Comparison of ENCODE assay signal across 8 cellular contexts in the genomic region with DNA sequence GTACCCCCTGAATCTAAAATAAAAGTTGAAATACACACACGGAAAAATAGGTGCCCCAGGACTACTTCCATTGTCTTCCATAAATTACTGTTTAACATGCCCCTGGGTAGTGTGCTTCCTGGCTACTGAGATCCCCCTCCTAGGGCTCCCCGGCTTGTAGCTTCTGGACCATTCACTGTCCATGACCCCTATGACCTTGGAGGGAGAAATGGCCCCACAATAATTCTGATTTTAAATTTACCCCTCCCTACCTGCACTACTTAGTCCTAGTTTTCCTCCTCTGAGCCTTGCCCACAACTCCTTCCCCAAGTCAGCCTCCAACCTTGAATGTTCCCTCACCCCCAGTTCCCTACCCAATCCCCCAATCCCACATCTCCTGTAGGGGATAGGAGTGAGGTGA. TPM values are rescaled to one million over a fixed set of nuclear protein-coding genes. Genes with fewer than 3 reads are reported as not detected.
A peak's percentile ranks its signal among the peaks of the same experiment; 100 is the strongest.
DNase-seq lines count a peak whose midpoint lies in the region; ATAC-seq and TF ChIP-seq lines count a peak whose summit lies in the region.

No MANE protein-coding gene starts in this region.

- H3K9me2 ChIP-seq in HCT116 (ENCODE audit: insufficient read depth): no peaks in the 10 kb centered on the region

- H3K4me3 ChIP-seq in HCT116 (replicated peaks in 1 of 2; ENCODE audit: low read depth in 1 of 2, low read length in 2 of 2) (no peak overlapping the region), iPS-20b (ENCODE audit: low read length) (peak overlapping the region; percentile 26; the same call in 1 of the 2 replicates), skin epidermis (peak overlapping the region in 1 of 7 experiments; percentile 42)

- ATAC-seq in HCT116 (no peak), HG03520 (IDR thresholded peaks at IDR 0.05; ENCODE audit: unreplicated experiment) (no peak), foreskin keratinocyte (no peak)

- H3K36me3 ChIP-seq in HCT116 (ENCODE audit: control insufficient read depth in 1 of 2, insufficient read depth in 2 of 2, low read length in 2 of 2) (no peaks in the 10 kb centered on the region), iPS-20b (ENCODE audit: insufficient read depth, low read depth, low read length) (no peaks in the 10 kb centered on the region)

- no peak for TF ChIP-seq POLR2A in HCT116 (IDR thresholded peaks at IDR 0.05; ENCODE audit: borderline replicate concordance, extremely low read depth, insufficient read depth, insufficient read length)

- BruUV-seq in HCT116 (replicated peaks; lab: Mats Ljungman, UMichigan): no TSS peak

- H3K27me3 ChIP-seq in HCT116 (ENCODE audit: insufficient read depth, low read length) (no peaks in the 10 kb centered on the region), iPS-20b (ENCODE audit: insufficient read depth, low read length) (peaks cover 10% of the 10 kb centered on the region), foreskin keratinocyte (no peaks in the 10 kb centered on the region)

- CTCF ChIA-PET in HCT116 (lab: Charles Lee): interaction anchor here (0.6 to 6.3 kb wide), 26 partner anchors 8 to 179 kb away, joined by 3 to 69 read pairs (median 6); a partner anchor contains a TSS
- CTCF ChIA-PET in activated CD4-positive, alpha-beta memory T cell treated with anti-CD3 and anti-CD28 coated beads, Interleukin-2, amount 10 ng/mL, durations not matched to agents 7 days and 5 days (lab: Charles Lee): interaction anchor here (0.9 to 7.4 kb wide), 34 partner anchors 9 to 250 kb away, joined by 3 to 141 read pairs (median 7); a partner anchor contains a TSS

- H3K79me2 ChIP-seq in HCT116 (ENCODE audit: insufficient read depth, low read length): no peaks in the 10 kb centered on the region

- POLR2A ChIA-PET in HCT116 (lab: Charles Lee): interaction anchor here (1.0 to 8.1 kb wide), 4 partner anchors 12 to 97 kb away, joined by 3 to 160 read pairs (median 7); a partner anchor contains a TSS
- POLR2A ChIA-PET in activated CD4-positive, alpha-beta memory T cell treated with anti-CD3 and anti-CD28 coated beads, Interleukin-2, amount 10 ng/mL, durations not matched to agents 7 days and 5 days (lab: Charles Lee): interaction anchor here (1.1 to 6.9 kb wide), 13 partner anchors 9 to 99 kb away, joined by 3 to 132 read pairs (median 10); a partner anchor contains a TSS

- H3K9me3 ChIP-seq in HCT116 (ENCODE audit: control insufficient read depth in 1 of 2, insufficient read depth in 1 of 2, low read depth in 1 of 2, low read length in 2 of 2) (no peaks in the 10 kb centered on the region), iPS-20b (ENCODE audit: insufficient read depth, low read depth, low read length) (no peaks in the 10 kb centered on the region)

- no peaks in the 10 kb centered on the region for H3K9me3 Mint-ChIP-seq in activated CD4-positive, alpha-beta memory T cell treated with anti-CD3 and anti-CD28 coated beads, Interleukin-2, amount 10 ng/mL, durations not matched to agents 7 days and 5 days

- H3K4me1 ChIP-seq in HCT116 (ENCODE audit: control insufficient read depth in 1 of 2, insufficient read depth in 2 of 2, low read length in 2 of 2) (peaks cover 68 to 81% of the 10 kb centered on the region in 2 experiments), iPS-20b (ENCODE audit: insufficient read depth, low read length) (peaks cover 46% of the 10 kb centered on the region), foreskin keratinocyte (peaks cover 21% of the 10 kb centered on the region)

- H2AFZ ChIP-seq in HCT116 (ENCODE audit: low read depth, low read length, poor library complexity, severe bottlenecking): peak overlapping the region; percentile 80

- peak overlapping the region; percentile 4 for H3K27ac Mint-ChIP-seq in activated CD4-positive, alpha-beta memory T cell treated with anti-CD3 and anti-CD28 coated beads, Interleukin-2, amount 10 ng/mL, durations not matched to agents 7 days and 5 days

- H3K4me2 ChIP-seq in HCT116 (ENCODE audit: low read length): peak overlapping the region; percentile 75

- in situ Hi-C loops in ACHN (cut with HindIII; ENCODE audit: low pct_ligation_motif_present, low pct_unique_long_range_greater_than_20kb, low sequenced_read_pairs): no loop called here

- RAD21 ChIA-PET in HCT116 (lab: Charles Lee; ENCODE audit: low non-redundant PET in 1 of 2, low total read pairs in 2 of 2, uncharacterized antibody in 2 of 2, unreplicated experiment in 2 of 2): interaction anchor here (0.8 to 2.2 kb wide), 12 partner anchors 9 to 178 kb away, joined by 3 to 10 read pairs (median 4); a partner anchor contains a TSS

- intact Hi-C loops in HCT116 (cut with micrococcal nuclease): loop anchor here (2.0 kb wide), 1 partner anchor 79 kb away; no protein-coding TSS in a partner anchor

- peak overlapping the region; percentile 43 for H3K9ac ChIP-seq in HCT116 (ENCODE audit: low read length)
- peak overlapping the region; percentile 49; the same call in 1 of the 2 replicates for H3K9ac ChIP-seq in iPS-20b (ENCODE audit: low read depth, low read length)

- no peaks in the 10 kb centered on the region for H3K36me3 Mint-ChIP-seq in activated CD4-positive, alpha-beta memory T cell treated with anti-CD3 and anti-CD28 coated beads, Interleukin-2, amount 10 ng/mL, durations not matched to agents 7 days and 5 days (ENCODE audit: low read depth)

- H3K27me3 Mint-ChIP-seq in activated CD4-positive, alpha-beta memory T cell treated with anti-CD3 and anti-CD28 coated beads, Interleukin-2, amount 10 ng/mL, durations not matched to agents 7 days and 5 days: no peaks in the 10 kb centered on the region

- H3K4me1 Mint-ChIP-seq in activated CD4-positive, alpha-beta memory T cell treated with anti-CD3 and anti-CD28 coated beads, Interleukin-2, amount 10 ng/mL, durations not matched to agents 7 days and 5 days: peaks cover 65% of the 10 kb centered on the region

- H3K27ac ChIP-seq in HCT116 (ENCODE audit: low read depth, low read length) (peak overlapping the region; percentile 14; the same call in 1 of the 2 replicates), iPS-20b (ENCODE audit: low read length) (no peak overlapping the region), skin epidermis (peak overlapping the region in 19 of 21 experiments; percentile 4 to 99 (median 87)), foreskin keratinocyte (no peak overlapping the region)

- TF ChIP-seq CTCF in HCT116 (IDR thresholded peaks at IDR 0.05 in 2 of 3, conservative IDR thresholded peaks at IDR 0.05 in 1 of 3; ENCODE audit: borderline replicate concordance in 1 of 3, insufficient read depth in 1 of 3, low read depth in 2 of 3, low read length in 2 of 3): no peak
- TF ChIP-seq CTCF in foreskin keratinocyte (conservative IDR thresholded peaks at IDR 0.05): no peak

- no peak for DNase-seq in HCT116 (ENCODE audit: low read depth, low spot score)
- DNase-seq in activated CD4-positive, alpha-beta memory T cell treated with anti-CD3 and anti-CD28 coated beads, Interleukin-2, amount 10 ng/mL, durations not matched to agents 7 days and 5 days: no peak
- no peak for DNase-seq in NCI-H2081 treated with DMSO at 0.1 percent for 48 hours (lab: John Stamatoyannopoulos, UW)
- no peak for DNase-seq in foreskin keratinocyte
- no peak for DNase-seq in ACHN

- no peak overlapping the region for H3K4me3 Mint-ChIP-seq in activated CD4-positive, alpha-beta memory T cell treated with anti-CD3 and anti-CD28 coated beads, Interleukin-2, amount 10 ng/mL, durations not matched to agents 7 days and 5 days

- TF ChIP-seq RAD21 in HCT116 (IDR thresholded peaks at IDR 0.05; ENCODE audit: low read depth): no peak

- no peaks in the 10 kb centered on the region for H4K20me1 ChIP-seq in HCT116 (ENCODE audit: insufficient read depth)

TF ChIP-seq in HCT116, 20 proteins besides CTCF, POLR2A, EP300 and RAD21 (continues in another document):
- TF ChIP-seq, protein P1, sequence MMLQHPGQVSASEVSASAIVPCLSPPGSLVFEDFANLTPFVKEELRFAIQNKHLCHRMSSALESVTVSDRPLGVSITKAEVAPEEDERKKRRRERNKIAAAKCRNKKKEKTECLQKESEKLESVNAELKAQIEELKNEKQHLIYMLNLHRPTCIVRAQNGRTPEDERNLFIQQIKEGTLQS (IDR thresholded peaks at IDR 0.05): no peak
- TF ChIP-seq ZFX (IDR thresholded peaks at IDR 0.05) (no peak), EGR1 (IDR thresholded peaks at IDR 0.05; ENCODE audit: low read depth) (no peak), SRF (IDR thresholded peaks at IDR 0.05; ENCODE audit: low read depth) (no peak)

RNA-seq across cellular contexts. Expression of a gene that starts 9.6 kb away (rescaled TPM):
- 67.2 TPM for total RNA-seq in HCT116 (2021; ENCODE audit: unreplicated experiment)
- 26.8 and 36.5 TPM in 2 replicates for polyA plus RNA-seq in HCT116 (2012)
- total RNA-seq in activated CD4-positive, alpha-beta memory T cell treated with anti-CD3 and anti-CD28 coated beads, Interleukin-2, amount 10 ng/mL, durations not matched to agents 7 days and 5 days: 100 to 1,000 TPM; 102 to 103 TPM
- 57.7 and 60.6 TPM in 2 replicates for total RNA-seq in foreskin keratinocyte
- 35.5 and 44.6 TPM in 2 replicates for polyA plus RNA-seq in foreskin keratinocyte

RNA-seq across cellular contexts. Expression of a gene that starts 11.8 kb away (rescaled TPM):
- total RNA-seq in HCT116 (2021; ENCODE audit: unreplicated experiment) (63.7 TPM), foreskin keratinocyte (5.7 and 6.1 TPM in 2 replicates)
- 104 and 122 TPM in 2 replicates for polyA plus RNA-seq in HCT116 (2012)
- 1 to 10 TPM; 5.2 to 5.9 TPM for total RNA-seq in activated CD4-positive, alpha-beta memory T cell treated with anti-CD3 and anti-CD28 coated beads, Interleukin-2, amount 10 ng/mL, durations not matched to agents 7 days and 5 days
- polyA plus RNA-seq in foreskin keratinocyte: 7.3 and 9.0 TPM in 2 replicates

RNA-seq across cellular contexts. Expression of a gene that starts 28.1 kb away (rescaled TPM):
- 73.1 TPM for total RNA-seq in HCT116 (2021; ENCODE audit: unreplicated experiment)
- 35.5 and 37.0 TPM in 2 replicates for polyA plus RNA-seq in HCT116 (2012)
- total RNA-seq in activated CD4-positive, alpha-beta memory T cell treated with anti-CD3 and anti-CD28 coated beads, Interleukin-2, amount 10 ng/mL, durations not matched to agents 7 days and 5 days: 10 to 100 TPM; 84.5 to 89.1 TPM
- 34.7 and 35.6 TPM in 2 replicates for total RNA-seq in foreskin keratinocyte
- 23.7 and 25.1 TPM in 2 replicates for polyA plus RNA-seq in foreskin keratinocyte

RNA-seq across cellular contexts. Expression of a gene that starts 49.4 kb away (rescaled TPM):
- total RNA-seq in HCT116 (2021; ENCODE audit: unreplicated experiment) (23.3 TPM), foreskin keratinocyte (7.2 and 7.9 TPM in 2 replicates)
- 20.3 and 21.1 TPM in 2 replicates for polyA plus RNA-seq in HCT116 (2012)
- 1 to 10 TPM; 8.4 TPM for total RNA-seq in activated CD4-positive, alpha-beta memory T cell treated with anti-CD3 and anti-CD28 coated beads, Interleukin-2, amount 10 ng/mL, durations not matched to agents 7 days and 5 days
- 4.6 and 5.4 TPM in 2 replicates for polyA plus RNA-seq in foreskin keratinocyte

RNA-seq across cellular contexts. Expression of a gene that starts 58.0 kb away (rescaled TPM):
- total RNA-seq in HCT116 (2021; ENCODE audit: unreplicated experiment): 92.1 TPM
- polyA plus RNA-seq in HCT116 (2012): 68.9 and 90.5 TPM in 2 replicates
- 10 to 100 TPM; 82.2 to 84.2 TPM for total RNA-seq in activated CD4-positive, alpha-beta memory T cell treated with anti-CD3 and anti-CD28 coated beads, Interleukin-2, amount 10 ng/mL, durations not matched to agents 7 days and 5 days
- 49.1 and 57.7 TPM in 2 replicates for total RNA-seq in foreskin keratinocyte
- 55.0 and 67.2 TPM in 2 replicates for polyA plus RNA-seq in foreskin keratinocyte

Comparison
In these comparisons a context has a peak if more than half of its experiments do, and no peak if none do; other contexts are left out.
1. H3K27ac ChIP-seq: peak in HCT116 (single experiment) and skin epidermis (19 of 21); none in iPS-20b (single experiment) and foreskin keratinocyte (single experiment).